Comparison of ENCODE assay signal across 8 cellular contexts in genomic region chr18:11981383-11981632, GRCh38. TPM values are rescaled to one million over a fixed set of nuclear protein-coding genes. Genes with fewer than 3 reads are reported as not detected.
DNase-seq lines count a peak whose midpoint lies in the region; ATAC-seq, FAIRE-seq and TF ChIP-seq lines count a peak whose summit lies in the region.

TSS of gene IMPA2 (plus strand) at chr18:11981507. CDS start at chr18:11981670, 163 bp downstream.

- DNase-seq in body of pancreas: no peak
- DNase-seq in lower lobe of right lung: no peak
- DNase-seq in upper lobe of right lung: no peak
- DNase-seq in RCC 7860 (ENCODE audit: low spot score): no peak
- no peak for DNase-seq in AG08396 (ENCODE audit: low spot score)
- no peak for DNase-seq in GM13977 (ENCODE audit: low spot score)

- H3K36me3 ChIP-seq in body of pancreas (replicated peaks in 1 of 2; ENCODE audit: insufficient read depth in 1 of 2, low read depth in 2 of 2) (no peaks in the 10 kb centered on the region), lower lobe of right lung (no peaks in the 10 kb centered on the region), upper lobe of right lung (no peaks in the 10 kb centered on the region)

- H3K9me3 ChIP-seq in body of pancreas (no peaks in the 10 kb centered on the region), lower lobe of right lung (no peaks in the 10 kb centered on the region), upper lobe of right lung (no peaks in the 10 kb centered on the region)

- FAIRE-seq in RCC 7860 (lab: Jason Lieb, UNC): no peak

- TF ChIP-seq POLR2A in GM19193 (IDR thresholded peaks at IDR 0.05; ENCODE audit: extremely low read depth, insufficient read depth, insufficient read length) (peak; percentile 20), body of pancreas (IDR thresholded peaks at IDR 0.05) (peak; percentile 85 to 97 (median 92))

- WGBS in body of pancreas, 2 donors: 0% methylated on average over 22 of the region's 30 CpGs; no CpG with 5 or more reads in 1 of the 2 donors

- H3K27ac ChIP-seq in body of pancreas (peak within 1 kb of the TSS; percentile 96 to 100 (median 98)), lower lobe of right lung (peak within 1 kb of the TSS; percentile 99), upper lobe of right lung (peak within 1 kb of the TSS; percentile 97)

- H3K4me1 ChIP-seq in body of pancreas: peaks cover 51% of the 10 kb centered on the region
- peaks cover 49% of the 10 kb centered on the region for H3K4me1 ChIP-seq in lower lobe of right lung
- peaks cover 27% of the 10 kb centered on the region for H3K4me1 ChIP-seq in upper lobe of right lung

- TF ChIP-seq CTCF in body of pancreas (IDR thresholded peaks at IDR 0.05) (no peak), lower lobe of right lung (IDR thresholded peaks at IDR 0.05) (no peak), upper lobe of right lung (IDR thresholded peaks at IDR 0.05) (no peak), GM13977 (IDR thresholded peaks at IDR 0.05; ENCODE audit: extremely low read depth, insufficient read depth, missing control alignments) (no peak)

- peak within 1 kb of the TSS; percentile 58 to 59 for H3K4me3 ChIP-seq in body of pancreas
- peak within 1 kb of the TSS; percentile 83 for H3K4me3 ChIP-seq in lower lobe of right lung
- peak within 1 kb of the TSS; percentile 76 for H3K4me3 ChIP-seq in upper lobe of right lung

- H3K27me3 ChIP-seq in body of pancreas (no peaks in the 10 kb centered on the region), lower lobe of right lung (ENCODE audit: low read depth) (no peaks in the 10 kb centered on the region), upper lobe of right lung (no peaks in the 10 kb centered on the region)

- in situ Hi-C loops in GM13977 (cut with MboI; ENCODE audit: low pct_unique_long_range_greater_than_20kb, low sequenced_read_pairs, unreplicated experiment): no loop called here

- intact Hi-C loops in body of pancreas (cut with DNase I) (no loop called here), lower lobe of right lung (cut with DNase I) (no loop called here), upper lobe of right lung (cut with DNase I) (no loop called here)

- ATAC-seq in HG03469 (IDR thresholded peaks at IDR 0.05; ENCODE audit: unreplicated experiment) (peak; percentile 14), body of pancreas (no peak), lower lobe of right lung (peak in 1 of 2 donors; percentile 91), upper lobe of right lung (no peak)

RNA-seq across cellular contexts. Expression of gene IMPA2, which starts in this region (rescaled TPM):
- total RNA-seq in body of pancreas: 100 to 1,000 TPM; 269 to 446 TPM
- total RNA-seq in lower lobe of right lung: 54.2 TPM
- total RNA-seq in upper lobe of right lung: 54.6 TPM
